ENCODE assay signal across 17 cellular contexts in genomic region chr2:176158855-176159677, GRCh38. TPM values are rescaled to one million over a fixed set of nuclear protein-coding genes. Genes with fewer than 3 reads are reported as not detected.
DNase-seq lines count a peak whose midpoint lies in the region; TF ChIP-seq lines count a peak whose summit lies in the region.
"Had no signal": no experiment of that assay in that cellular context is flagged by ENCODE, and none has a peak within 500 bp of the region (broad histone marks: within the 10 kb centered on the region; RNA-seq: fewer than 3 reads in every experiment).

No MANE protein-coding gene starts in this region.

- TF ChIP-seq CTCF in hepatocyte (IDR thresholded peaks at IDR 0.05; ENCODE audit: poor library complexity): no peak
- no peak for TF ChIP-seq CTCF in smooth muscle cell (IDR thresholded peaks at IDR 0.05; ENCODE audit: borderline replicate concordance, insufficient read depth, poor library complexity, severe bottlenecking)
- no peak for TF ChIP-seq CTCF in vagina (IDR thresholded peaks at IDR 0.05)

- 5% methylated on average over 33 of the region's 39 CpGs for WGBS in hepatocyte (ENCODE audit: low lambda C conversion rate, missing lambda C conversion rate)
- 8% methylated on average over 37 of the region's 39 CpGs for WGBS in smooth muscle cell (ENCODE audit: low lambda C conversion rate)

- H3K36me3 ChIP-seq in hepatocyte (replicated peaks; ENCODE audit: insufficient read depth, low read depth) (no peaks in the 10 kb centered on the region), smooth muscle cell (ENCODE audit: low read depth) (no peaks in the 10 kb centered on the region), vagina (no peaks in the 10 kb centered on the region)
- H3K36me3 ChIP-seq: heart left ventricle had no signal

- no peaks in the 10 kb centered on the region for H3F3A ChIP-seq in smooth muscle cell (ENCODE audit: low read depth)

- H3K4me1 ChIP-seq in hepatocyte (ENCODE audit: insufficient read depth): peaks cover 23% of the 10 kb centered on the region
- H3K4me1 ChIP-seq in smooth muscle cell (ENCODE audit: low read depth): peaks cover 11% of the 10 kb centered on the region
- peaks cover 30% of the 10 kb centered on the region for H3K4me1 ChIP-seq in vagina

- H3K9me3 ChIP-seq in hepatocyte (ENCODE audit: low read depth) (no peaks in the 10 kb centered on the region), smooth muscle cell (replicated peaks; ENCODE audit: low read depth) (no peaks in the 10 kb centered on the region), vagina (no peaks in the 10 kb centered on the region)
- H3K9me3 ChIP-seq: heart left ventricle had no signal

- H3K4me3 Mint-ChIP-seq in activated CD4-positive, alpha-beta T cell treated with anti-CD3 and anti-CD28 coated beads, Interleukin-2, amount 10 ng/mL, durations not matched to agents 7 days and 5 days: no peak overlapping the region
- H3K4me3 Mint-ChIP-seq: activated CD4-positive, alpha-beta T cell treated with anti-CD3 and anti-CD28 coated beads for 36 hours had no signal

- H3K4me2 ChIP-seq in hepatocyte (peak overlapping the region; percentile 69), smooth muscle cell (peak overlapping the region; percentile 83)

- intact Hi-C loops in vagina (cut with DNase I): no loop called here

- no peak overlapping the region for H3K4me3 ChIP-seq in hepatocyte
- no peak overlapping the region for H3K4me3 ChIP-seq in smooth muscle cell
- H3K4me3 ChIP-seq in vagina: no peak overlapping the region

- peaks cover 1% of the 10 kb centered on the region for H3K9me3 Mint-ChIP-seq in activated CD4-positive, alpha-beta T cell treated with anti-CD3 and anti-CD28 coated beads, Interleukin-2, amount 10 ng/mL, durations not matched to agents 7 days and 5 days

- CTCF ChIA-PET in activated CD4-positive, alpha-beta T cell treated with anti-CD3 and anti-CD28 coated beads, Interleukin-2, amount 10 ng/mL, durations not matched to agents 7 days and 5 days (lab: Charles Lee): interaction anchor here (0.6 to 5.9 kb wide), 6 partner anchors 9 to 84 kb away, joined by 3 to 22 read pairs (median 3); no protein-coding TSS in a partner anchor

- H3K4me1 Mint-ChIP-seq in activated CD4-positive, alpha-beta T cell treated with anti-CD3 and anti-CD28 coated beads, Interleukin-2, amount 10 ng/mL, durations not matched to agents 7 days and 5 days: peaks cover 6% of the 10 kb centered on the region

- no peaks in the 10 kb centered on the region for H4K20me1 ChIP-seq in hepatocyte (ENCODE audit: insufficient read depth, poor library complexity, severe bottlenecking)
- peaks cover 4% of the 10 kb centered on the region for H4K20me1 ChIP-seq in smooth muscle cell (ENCODE audit: low read depth)

- no peaks in the 10 kb centered on the region for H3K9me2 ChIP-seq in hepatocyte (replicated peaks; ENCODE audit: insufficient read depth)

- H3K27me3 ChIP-seq in hepatocyte (peaks cover 100% of the 10 kb centered on the region), smooth muscle cell (ENCODE audit: low read depth) (peaks cover 100% of the 10 kb centered on the region), vagina (peaks cover 15% of the 10 kb centered on the region)

- no peak for TF ChIP-seq POLR2A in vagina (IDR thresholded peaks at IDR 0.05)

- no peak overlapping the region for H3K9ac ChIP-seq in smooth muscle cell (ENCODE audit: low read depth)

- H3K27ac ChIP-seq in hepatocyte (no peak overlapping the region), smooth muscle cell (ENCODE audit: low read depth) (no peak overlapping the region), vagina (no peak overlapping the region)

- peak overlapping the region; percentile 31 for H3K27ac Mint-ChIP-seq in activated CD4-positive, alpha-beta T cell treated with anti-CD3 and anti-CD28 coated beads, Interleukin-2, amount 10 ng/mL, durations not matched to agents 7 days and 5 days
- H3K27ac Mint-ChIP-seq: activated CD4-positive, alpha-beta T cell treated with anti-CD3 and anti-CD28 coated beads for 36 hours had no signal

- H2AFZ ChIP-seq in hepatocyte (no peak overlapping the region), smooth muscle cell (ENCODE audit: low read depth) (no peak overlapping the region)

- H3K79me2 ChIP-seq in hepatocyte (no peaks in the 10 kb centered on the region), smooth muscle cell (ENCODE audit: low read depth) (no peaks in the 10 kb centered on the region)

- no peak for DNase-seq in activated CD4-positive, alpha-beta T cell treated with anti-CD3 and anti-CD28 coated beads, Interleukin-2, amount 10 ng/mL, durations not matched to agents 7 days and 5 days
- no peak for DNase-seq in activated CD4-positive, alpha-beta T cell treated with anti-CD3 and anti-CD28 coated beads, Interleukin-2, amount 50 U/mL, for 1 hour
- DNase-seq in NCI-H526 treated with DMSO at 0.1 percent for 48 hours (lab: John Stamatoyannopoulos, UW): peak; percentile 39
- DNase-seq in hepatocyte (ENCODE audit: low spot score): no peak
- DNase-seq in smooth muscle cell (lab: John Stamatoyannopoulos, UW; ENCODE audit: unreplicated experiment): no peak
- DNase-seq in NK-92 (lab: John Stamatoyannopoulos, UW; ENCODE audit: unreplicated experiment): no peak
- no peak for DNase-seq in vagina (ENCODE audit: extremely low spot score in 2 of 2)
- DNase-seq in COR-L47 (lab: John Stamatoyannopoulos, UW): no peak
- DNase-seq: activated CD4-positive, alpha-beta T cell treated with anti-CD3 and anti-CD28 coated beads for 36 hours; amygdala; heart left ventricle; NCI-H1930; NK-92 treated with Interleukin-12 subunit alpha and Interleukin-12 subunit beta, amount 100 ng/mL, for 24 hours; Right ventricle myocardium superior; stimulated activated CD4-positive, alpha-beta T cell treated with anti-CD3 and anti-CD28 coated beads, Interleukin-15, amount 100 ng/mL, for 24 hours had no signal

- peaks cover 86% of the 10 kb centered on the region for H3K27me3 Mint-ChIP-seq in activated CD4-positive, alpha-beta T cell treated with anti-CD3 and anti-CD28 coated beads, Interleukin-2, amount 10 ng/mL, durations not matched to agents 7 days and 5 days

- POLR2A ChIA-PET in activated CD4-positive, alpha-beta T cell treated with anti-CD3 and anti-CD28 coated beads, Interleukin-2, amount 10 ng/mL, durations not matched to agents 7 days and 5 days (lab: Charles Lee): no interaction called here

- H3K36me3 Mint-ChIP-seq in activated CD4-positive, alpha-beta T cell treated with anti-CD3 and anti-CD28 coated beads, Interleukin-2, amount 10 ng/mL, durations not matched to agents 7 days and 5 days (ENCODE audit: low read depth): peaks cover 5% of the 10 kb centered on the region

RNA-seq across cellular contexts. Expression of gene HOXD3, which starts 2.0 kb away (rescaled TPM):
- total RNA-seq in activated CD4-positive, alpha-beta T cell treated with anti-CD3 and anti-CD28 coated beads, Interleukin-2, amount 10 ng/mL, durations not matched to agents 7 days and 5 days: not detected
- total RNA-seq in hepatocyte (0.13 and 0.20 TPM in 2 replicates), smooth muscle cell (0.63 TPM in 1 of 2 replicates, not detected in the other), vagina (11.8 TPM)
- polyA plus RNA-seq in hepatocyte (0.41 TPM in 1 of 2 replicates, not detected in the other), smooth muscle cell (not detected in 2 replicates)
- total RNA-seq: activated CD4-positive, alpha-beta T cell treated with anti-CD3 and anti-CD28 coated beads for 36 hours; pulmonary artery endothelial cell had no signal

RNA-seq across cellular contexts. Expression of gene HOXD4, which starts 7.7 kb away (rescaled TPM):
- total RNA-seq in activated CD4-positive, alpha-beta T cell treated with anti-CD3 and anti-CD28 coated beads, Interleukin-2, amount 10 ng/mL, durations not matched to agents 7 days and 5 days: not detected
- total RNA-seq in hepatocyte: 0.40 and 0.70 TPM in 2 replicates
- 0.13 TPM in 1 of 2 replicates, not detected in the other for polyA plus RNA-seq in hepatocyte
- total RNA-seq in smooth muscle cell: 0.09 TPM in 1 of 2 replicates, not detected in the other
- polyA plus RNA-seq in smooth muscle cell: not detected in 2 replicates
- 4.9 TPM for total RNA-seq in vagina
- total RNA-seq: activated CD4-positive, alpha-beta T cell treated with anti-CD3 and anti-CD28 coated beads for 36 hours; pulmonary artery endothelial cell; Right ventricle myocardium superior had no signal

RNA-seq across cellular contexts. Expression of gene HOXD1, which starts 29.4 kb away (rescaled TPM):
- total RNA-seq in activated CD4-positive, alpha-beta T cell treated with anti-CD3 and anti-CD28 coated beads, Interleukin-2, amount 10 ng/mL, durations not matched to agents 7 days and 5 days: not detected
- total RNA-seq in hepatocyte (not detected in 2 replicates), smooth muscle cell (not detected in 2 replicates), vagina (1.2 TPM)
- polyA plus RNA-seq in hepatocyte (not detected in 2 replicates), smooth muscle cell (not detected in 2 replicates)
- total RNA-seq: activated CD4-positive, alpha-beta T cell treated with anti-CD3 and anti-CD28 coated beads for 36 hours; M059J; Right ventricle myocardium superior had no signal

RNA-seq across cellular contexts. Expression of gene HOXD8, which starts 29.6 kb away (rescaled TPM):
- total RNA-seq in activated CD4-positive, alpha-beta T cell treated with anti-CD3 and anti-CD28 coated beads, Interleukin-2, amount 10 ng/mL, durations not matched to agents 7 days and 5 days: not detected
- total RNA-seq in hepatocyte (1.3 TPM in 2 replicates), smooth muscle cell (0.13 and 2.0 TPM in 2 replicates), vagina (10.3 TPM)
- polyA plus RNA-seq in hepatocyte (0.77 TPM in 1 of 2 replicates, not detected in the other), smooth muscle cell (not detected in 2 replicates)
- total RNA-seq: activated CD4-positive, alpha-beta T cell treated with anti-CD3 and anti-CD28 coated beads for 36 hours; pulmonary artery endothelial cell had no signal

RNA-seq across cellular contexts. Expression of gene HOXD9, which starts 36.5 kb away (rescaled TPM):
- total RNA-seq in activated CD4-positive, alpha-beta T cell treated with anti-CD3 and anti-CD28 coated beads, Interleukin-2, amount 10 ng/mL, durations not matched to agents 7 days and 5 days: not detected
- total RNA-seq in hepatocyte: 2.4 and 2.9 TPM in 2 replicates
- 3.0 and 4.7 TPM in 2 replicates for polyA plus RNA-seq in hepatocyte
- total RNA-seq in smooth muscle cell: 0.45 and 0.49 TPM in 2 replicates
- 1.4 and 2.2 TPM in 2 replicates for polyA plus RNA-seq in smooth muscle cell
- total RNA-seq in vagina: 12.5 TPM
- total RNA-seq: activated CD4-positive, alpha-beta T cell treated with anti-CD3 and anti-CD28 coated beads for 36 hours; pulmonary artery endothelial cell; Right ventricle myocardium superior had no signal
